Comparison of ENCODE assay signal across 12 cellular contexts in the genomic region with DNA sequence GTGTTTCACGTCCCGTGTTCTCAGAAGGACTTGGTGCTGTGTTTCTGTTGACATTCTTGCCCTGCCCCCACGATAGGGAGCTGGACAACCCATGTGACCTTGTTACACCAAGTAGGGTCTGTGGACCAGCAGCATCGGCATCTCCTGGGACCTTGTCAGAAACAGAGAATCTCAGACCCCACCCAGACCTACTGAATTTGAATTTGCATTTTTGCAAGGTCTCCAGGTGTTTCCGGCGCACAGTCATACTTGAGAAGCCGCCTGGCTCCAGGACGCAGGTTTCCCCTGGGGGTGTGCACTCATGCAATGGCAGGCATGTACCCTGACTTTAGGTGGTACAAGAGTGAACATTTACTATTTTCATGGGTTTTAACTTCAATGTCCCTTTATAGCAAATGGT.
DNase-seq lines count a peak whose midpoint lies in the region; ATAC-seq and TF ChIP-seq lines count a peak whose summit lies in the region.
"Had no signal": no experiment of that assay in that cellular context is flagged by ENCODE, and none has a peak within 500 bp of the region (broad histone marks: within the 10 kb centered on the region; RNA-seq: fewer than 3 reads in every experiment).

No MANE protein-coding gene starts in this region.

- POLR2A ChIA-PET in activated CD4-positive, alpha-beta T cell treated with anti-CD3 and anti-CD28 coated beads for 36 hours (lab: Charles Lee) = no interaction called here

- H3K9me3 ChIP-seq in transverse colon = no peaks in the 10 kb centered on the region
- H3K9me3 ChIP-seq: right atrium auricular region, SJSA1 had no signal

- TF ChIP-seq POLR2A in transverse colon (IDR thresholded peaks at IDR 0.05) = no peak

- H3K4me1 Mint-ChIP-seq in stimulated activated naive CD8-positive, alpha-beta T cell treated with anti-CD3 and anti-CD28 coated beads, Interleukin-15, amount 100 ng/mL, for 72 hours = peaks cover 7% of the 10 kb centered on the region
- no peaks in the 10 kb centered on the region for H3K4me1 Mint-ChIP-seq in activated CD4-positive, alpha-beta T cell treated with anti-CD3 and anti-CD28 coated beads for 36 hours

- no peaks in the 10 kb centered on the region for H3K36me3 ChIP-seq in transverse colon
- H3K36me3 ChIP-seq: right atrium auricular region, SJSA1 had no signal

- H3K4me3 ChIP-seq in transverse colon = no peak overlapping the region
- H3K4me3 ChIP-seq: lung, right atrium auricular region, SJSA1 had no signal

- TF ChIP-seq EP300 in transverse colon (IDR thresholded peaks at IDR 0.05; ENCODE audit: low read depth) = no peak

- no peak for DNase-seq in stimulated activated naive CD8-positive, alpha-beta T cell treated with anti-CD3 and anti-CD28 coated beads, Interleukin-15, Interleukin-2, amounts not matched to agents 100 U/mL and 50 U/mL, for 24 hours
- DNase-seq in stimulated activated naive CD8-positive, alpha-beta T cell treated with anti-CD3 and anti-CD28 coated beads, Interleukin-15, amount 100 ng/mL, for 72 hours = no peak
- peak; percentile 74 for DNase-seq in transverse colon
- DNase-seq in NK-92 treated with Interleukin-12 subunit alpha and Interleukin-12 subunit beta, amount 100 ng/mL, for 24 hours (lab: John Stamatoyannopoulos, UW) = no peak
- DNase-seq in SIG-M5 treated with dmso at 0.1 percent for 504 hours (lab: John Stamatoyannopoulos, UW; ENCODE audit: unreplicated experiment) = no peak
- DNase-seq in activated CD4-positive, alpha-beta T cell treated with anti-CD3 and anti-CD28 coated beads for 36 hours = no peak
- DNase-seq: anterior cingulate cortex had no signal

- H3K36me3 Mint-ChIP-seq in activated CD4-positive, alpha-beta T cell treated with anti-CD3 and anti-CD28 coated beads for 36 hours (ENCODE audit: low read depth) = no peaks in the 10 kb centered on the region

- CTCF ChIA-PET in activated CD4-positive, alpha-beta T cell treated with anti-CD3 and anti-CD28 coated beads for 36 hours (lab: Charles Lee) = no interaction called here

- H3K27ac ChIP-seq in transverse colon = peak overlapping the region in 1 of 4 donors; percentile 35
- H3K27ac ChIP-seq: right atrium auricular region had no signal

- 70 to 74% methylated on average over 2 to 8 of the region's 8 CpGs for WGBS in transverse colon (ENCODE audit: low coverage in 1 of 2), 2 donors

- no peak overlapping the region for H3K4me3 Mint-ChIP-seq in stimulated activated naive CD8-positive, alpha-beta T cell treated with anti-CD3 and anti-CD28 coated beads, Interleukin-15, amount 100 ng/mL, for 72 hours
- H3K4me3 Mint-ChIP-seq in activated CD4-positive, alpha-beta T cell treated with anti-CD3 and anti-CD28 coated beads for 36 hours = no peak overlapping the region

- peaks cover 47% of the 10 kb centered on the region for H3K27me3 Mint-ChIP-seq in stimulated activated naive CD8-positive, alpha-beta T cell treated with anti-CD3 and anti-CD28 coated beads, Interleukin-15, amount 100 ng/mL, for 72 hours
- peaks cover 17% of the 10 kb centered on the region for H3K27me3 Mint-ChIP-seq in activated CD4-positive, alpha-beta T cell treated with anti-CD3 and anti-CD28 coated beads for 36 hours

- peak; percentile 6 for ATAC-seq in stimulated activated naive CD8-positive, alpha-beta T cell treated with anti-CD3 and anti-CD28 coated beads, Interleukin-15, Interleukin-2, amounts not matched to agents 100 U/mL and 50 U/mL, for 24 hours
- no peak for ATAC-seq in stimulated activated naive CD8-positive, alpha-beta T cell treated with anti-CD3 and anti-CD28 coated beads, Interleukin-15, amount 100 ng/mL, for 72 hours
- ATAC-seq in HG02642 (IDR thresholded peaks at IDR 0.05; ENCODE audit: poor library complexity, unreplicated experiment) (peak; percentile 87), HG03520 (IDR thresholded peaks at IDR 0.05; ENCODE audit: unreplicated experiment) (peak; percentile 85)
- ATAC-seq in activated CD4-positive, alpha-beta T cell treated with anti-CD3 and anti-CD28 coated beads for 36 hours = no peak

- H3K4me1 ChIP-seq in transverse colon = no peaks in the 10 kb centered on the region
- H3K4me1 ChIP-seq: right atrium auricular region had no signal

- H3K9me3 Mint-ChIP-seq in stimulated activated naive CD8-positive, alpha-beta T cell treated with anti-CD3 and anti-CD28 coated beads, Interleukin-15, amount 100 ng/mL, for 72 hours = peaks cover 0 to 6% of the 10 kb centered on the region in 2 donors
- no peaks in the 10 kb centered on the region for H3K9me3 Mint-ChIP-seq in activated CD4-positive, alpha-beta T cell treated with anti-CD3 and anti-CD28 coated beads for 36 hours (ENCODE audit: low read depth)

- TF ChIP-seq CTCF in transverse colon (IDR thresholded peaks at IDR 0.05) = no peak

- peaks cover 23% of the 10 kb centered on the region for H3K27me3 ChIP-seq in transverse colon
- H3K27me3 ChIP-seq: right atrium auricular region, SJSA1 had no signal

- in situ Hi-C loops in transverse colon (cut with MboI; ENCODE audit: low pct_ligation_motif_present in 1 of 4, low pct_unique_long_range_greater_than_20kb in 1 of 4, low sequenced_read_pairs in 3 of 4) = no loop called here

- no peak overlapping the region for H3K27ac Mint-ChIP-seq in stimulated activated naive CD8-positive, alpha-beta T cell treated with anti-CD3 and anti-CD28 coated beads, Interleukin-15, amount 100 ng/mL, for 72 hours
- H3K27ac Mint-ChIP-seq in activated CD4-positive, alpha-beta T cell treated with anti-CD3 and anti-CD28 coated beads for 36 hours = no peak overlapping the region

- intact Hi-C loops in transverse colon (cut with DNase I; ENCODE audit: low total_unique reads) = no loop called here
- intact Hi-C loops in activated CD4-positive, alpha-beta T cell treated with anti-CD3 and anti-CD28 coated beads for 36 hours (cut with DNase I, micrococcal nuclease) = loop anchor here in 1 of 2 experiments (5.0 kb wide), 1 partner anchor 252 kb away; no protein-coding TSS in a partner anchor

Comparison
In these comparisons a context has a peak if more than half of its experiments do, and no peak if none do; other contexts are left out.
1. ATAC-seq: peak in stimulated activated naive CD8-positive, alpha-beta T cell treated with anti-CD3 and anti-CD28 coated beads, Interleukin-15, Interleukin-2, amounts not matched to agents 100 U/mL and 50 U/mL, for 24 hours (single experiment), HG02642 (single experiment) and HG03520 (single experiment); none in stimulated activated naive CD8-positive, alpha-beta T cell treated with anti-CD3 and anti-CD28 coated beads, Interleukin-15, amount 100 ng/mL, for 72 hours (single experiment) and activated CD4-positive, alpha-beta T cell treated with anti-CD3 and anti-CD28 coated beads for 36 hours (single experiment).